ENCODE assay signal across 24 cellular contexts in genomic region chr7:134763960-134764359, GRCh38. TPM values are rescaled to one million over a fixed set of nuclear protein-coding genes. Genes with fewer than 3 reads are reported as not detected.
A peak's percentile ranks its signal among the peaks of the same experiment; 100 is the strongest.
DNase-seq lines count a peak whose midpoint lies in the region; ATAC-seq and TF ChIP-seq lines count a peak whose summit lies in the region.
"Had no signal": no experiment of that assay in that cellular context is flagged by ENCODE, and none has a peak within 500 bp of the region (broad histone marks: within the 10 kb centered on the region; RNA-seq: fewer than 3 reads in every experiment).

No MANE protein-coding gene starts in this region.

- H3K27me3 ChIP-seq in right cardiac atrium (ENCODE audit: control insufficient read depth, insufficient read depth): no peaks in the 10 kb centered on the region
- no peaks in the 10 kb centered on the region for H3K27me3 ChIP-seq in thoracic aorta (replicated peaks; ENCODE audit: insufficient read depth)
- no peaks in the 10 kb centered on the region for H3K27me3 ChIP-seq in gastroesophageal sphincter
- H3K27me3 ChIP-seq: BE2C had no signal

- no peak for TF ChIP-seq POLR2A in gastroesophageal sphincter (IDR thresholded peaks at IDR 0.05)

- H3K9me3 ChIP-seq in right cardiac atrium (ENCODE audit: control insufficient read depth, low read length) (no peaks in the 10 kb centered on the region), thoracic aorta (no peaks in the 10 kb centered on the region), gastroesophageal sphincter (no peaks in the 10 kb centered on the region)
- H3K9me3 ChIP-seq: BE2C had no signal

- no peak for TF ChIP-seq EP300 in gastroesophageal sphincter (IDR thresholded peaks at IDR 0.05)

- TF ChIP-seq CTCF in chondrocyte (IDR thresholded peaks at IDR 0.05) (no peak), thoracic aorta (IDR thresholded peaks at IDR 0.05) (no peak), gastroesophageal sphincter (IDR thresholded peaks at IDR 0.05) (no peak)

- intact Hi-C loops in Right ventricle myocardium inferior (cut with DNase I): no loop called here
- intact Hi-C loops in left cardiac atrium (cut with DNase I): no loop called here
- intact Hi-C loops in right cardiac atrium (cut with DNase I): no loop called here

- H3K4me3 ChIP-seq in right cardiac atrium (ENCODE audit: low read length): no peak overlapping the region
- no peak overlapping the region for H3K4me3 ChIP-seq in thoracic aorta
- H3K4me3 ChIP-seq in gastroesophageal sphincter: no peak overlapping the region
- H3K4me3 ChIP-seq: SK-N-MC had no signal

- no peaks in the 10 kb centered on the region for H3K27me3 Mint-ChIP-seq in chondrocyte (ENCODE audit: low read depth)

- DNase-seq in Right ventricle myocardium inferior (ENCODE audit: missing footprints) (no peak), left cardiac atrium (no peak), chondrocyte (ENCODE audit: low spot score) (no peak), right cardiac atrium (peak in 2 of 3 donors; percentile 37 to 55), thoracic aorta (ENCODE audit: low spot score) (no peak), NCI-H1048 (lab: John Stamatoyannopoulos, UW) (no peak)
- DNase-seq: 8988T, ACHN, BE2C, Calu3, DND-41, H7, KBM-7, NCI-H1694, NCI-H2029 treated with DMSO at 0.1 percent for 48 hours, NCI-H446 treated with DMSO at 0.1 percent for 48 hours, NCI-H526, SIG-M5 had no signal

- H3K4me3 Mint-ChIP-seq in chondrocyte (ENCODE audit: unreplicated experiment): no peak overlapping the region

- H3K36me3 Mint-ChIP-seq in chondrocyte (ENCODE audit: low read depth): no peaks in the 10 kb centered on the region

- H3K36me3 ChIP-seq in thoracic aorta (no peaks in the 10 kb centered on the region), gastroesophageal sphincter (no peaks in the 10 kb centered on the region)
- H3K36me3 ChIP-seq: BE2C had no signal

- ATAC-seq in Right ventricle myocardium inferior: peak; percentile 45
- ATAC-seq in left cardiac atrium: no peak
- ATAC-seq in right cardiac atrium: peak in 1 of 2 donors; percentile 58
- no peak for ATAC-seq in thoracic aorta (ENCODE audit: insufficient number of reproducible peaks, low FRiP score, low read depth)
- no peak for ATAC-seq in HG03521 (IDR thresholded peaks at IDR 0.05; ENCODE audit: unreplicated experiment)
- ATAC-seq in gastroesophageal sphincter: no peak
- ATAC-seq: HepG2, Panc1 had no signal

- peak overlapping the region; percentile 42 for H3K27ac Mint-ChIP-seq in chondrocyte (ENCODE audit: unreplicated experiment)

- H3K4me1 ChIP-seq in right cardiac atrium (ENCODE audit: control insufficient read depth, insufficient read depth, low read length) (peaks cover 7% of the 10 kb centered on the region), thoracic aorta (ENCODE audit: control insufficient read depth in 1 of 2, low read depth in 2 of 2) (peaks cover 25 to 81% of the 10 kb centered on the region in 2 donors), gastroesophageal sphincter (peaks cover 0 to 33% (median 7%) of the 10 kb centered on the region in 3 donors)
- H3K4me1 ChIP-seq: BE2C had no signal

- H3K27ac ChIP-seq in right cardiac atrium (ENCODE audit: low read length): no peak overlapping the region
- peak overlapping the region; percentile 73 to 89 for H3K27ac ChIP-seq in thoracic aorta
- peak overlapping the region in 1 of 4 donors; percentile 45 for H3K27ac ChIP-seq in gastroesophageal sphincter
- H3K27ac ChIP-seq: RWPE1, SK-N-MC had no signal

- WGBS in right cardiac atrium: 71% methylated on average over 1 of the region's 1 CpG
- 63 to 64% methylated on average over 1 of the region's 1 CpG for WGBS in gastroesophageal sphincter (ENCODE audit: low coverage in 1 of 2), 2 donors

- peaks cover 90% of the 10 kb centered on the region for H3K4me1 Mint-ChIP-seq in chondrocyte (ENCODE audit: low read depth)

- peaks cover 3% of the 10 kb centered on the region for H3K9me3 Mint-ChIP-seq in chondrocyte (ENCODE audit: low read depth)

RNA-seq across cellular contexts. Expression of gene CALD1, which starts 15.5 kb away (rescaled TPM):
- total RNA-seq in Right ventricle myocardium inferior: 99.1 TPM
- 100 to 1,000 TPM; 181 to 194 TPM for total RNA-seq in left cardiac atrium
- total RNA-seq in chondrocyte: 1,623 to 1,979 TPM (median 1,941 TPM) in 3 replicates
- 100 to 1,000 TPM; 127 to 214 (median 137) TPM for total RNA-seq in right cardiac atrium
- 93.9 TPM for polyA plus RNA-seq in right cardiac atrium
- total RNA-seq in thoracic aorta: 1,000 to 10,000 TPM in 1 of 2 donors, 100 to 1,000 TPM in 1; 912 to 1,038 TPM
- 1,000 to 10,000 TPM; 1,513 to 2,575 (median 1,808) TPM for total RNA-seq in gastroesophageal sphincter

Comparison
In these comparisons a context has a peak if more than half of its experiments do, and no peak if none do; other contexts are left out.
1. DNase-seq: peak in right cardiac atrium (2 of 3); none in Right ventricle myocardium inferior (single experiment), left cardiac atrium (single experiment), chondrocyte (single experiment), thoracic aorta (single experiment) and NCI-H1048 (single experiment).